ENCODE assay signal across 1 cellular context in the genomic region with DNA sequence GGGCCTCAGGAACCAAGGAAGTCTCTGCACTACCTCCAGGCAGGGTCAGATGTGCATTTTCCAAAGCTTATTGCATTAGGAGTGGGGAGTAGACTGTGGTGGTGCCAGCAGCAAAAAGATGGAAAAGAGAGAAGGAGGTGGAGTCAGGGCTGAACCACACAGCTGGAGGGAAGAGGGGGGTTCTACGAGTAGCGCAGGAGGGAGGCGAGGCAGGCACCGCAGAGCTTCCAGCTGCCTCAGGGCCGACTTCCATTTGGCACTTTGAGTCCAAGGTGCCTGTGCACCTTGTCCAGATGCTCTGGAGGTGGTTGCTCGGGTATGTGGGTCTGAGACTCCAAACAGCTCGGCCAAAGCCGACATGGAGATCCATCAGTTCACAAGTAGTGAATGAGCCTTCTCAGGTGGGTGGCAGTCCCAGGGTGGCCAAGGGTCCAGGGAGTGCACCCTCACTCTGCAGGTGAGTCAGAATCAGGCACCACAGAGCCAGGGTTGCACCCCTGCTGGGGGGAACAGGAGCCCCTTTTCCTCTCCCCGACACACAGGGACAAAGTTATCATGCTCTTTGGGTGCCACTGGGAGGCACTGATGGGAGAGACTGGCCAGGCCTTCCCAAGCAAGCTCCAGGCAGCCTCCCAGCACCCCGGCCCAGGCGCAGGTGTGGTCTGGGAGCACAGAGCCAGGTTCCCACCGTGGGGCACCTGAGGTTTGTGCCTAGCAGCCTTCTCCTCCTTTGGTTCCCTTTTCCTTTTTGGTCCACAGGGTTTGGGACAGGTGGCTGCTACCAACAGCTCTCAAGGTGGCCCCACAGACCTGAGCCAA.
TF ChIP-seq lines count a peak whose summit lies in the region.

No MANE protein-coding gene starts in this region.

TF ChIP-seq in GM23338, 12 proteins besides CTCF, POLR2A, EP300 and RAD21 (continued from another document):
- TF ChIP-seq, protein P1, sequence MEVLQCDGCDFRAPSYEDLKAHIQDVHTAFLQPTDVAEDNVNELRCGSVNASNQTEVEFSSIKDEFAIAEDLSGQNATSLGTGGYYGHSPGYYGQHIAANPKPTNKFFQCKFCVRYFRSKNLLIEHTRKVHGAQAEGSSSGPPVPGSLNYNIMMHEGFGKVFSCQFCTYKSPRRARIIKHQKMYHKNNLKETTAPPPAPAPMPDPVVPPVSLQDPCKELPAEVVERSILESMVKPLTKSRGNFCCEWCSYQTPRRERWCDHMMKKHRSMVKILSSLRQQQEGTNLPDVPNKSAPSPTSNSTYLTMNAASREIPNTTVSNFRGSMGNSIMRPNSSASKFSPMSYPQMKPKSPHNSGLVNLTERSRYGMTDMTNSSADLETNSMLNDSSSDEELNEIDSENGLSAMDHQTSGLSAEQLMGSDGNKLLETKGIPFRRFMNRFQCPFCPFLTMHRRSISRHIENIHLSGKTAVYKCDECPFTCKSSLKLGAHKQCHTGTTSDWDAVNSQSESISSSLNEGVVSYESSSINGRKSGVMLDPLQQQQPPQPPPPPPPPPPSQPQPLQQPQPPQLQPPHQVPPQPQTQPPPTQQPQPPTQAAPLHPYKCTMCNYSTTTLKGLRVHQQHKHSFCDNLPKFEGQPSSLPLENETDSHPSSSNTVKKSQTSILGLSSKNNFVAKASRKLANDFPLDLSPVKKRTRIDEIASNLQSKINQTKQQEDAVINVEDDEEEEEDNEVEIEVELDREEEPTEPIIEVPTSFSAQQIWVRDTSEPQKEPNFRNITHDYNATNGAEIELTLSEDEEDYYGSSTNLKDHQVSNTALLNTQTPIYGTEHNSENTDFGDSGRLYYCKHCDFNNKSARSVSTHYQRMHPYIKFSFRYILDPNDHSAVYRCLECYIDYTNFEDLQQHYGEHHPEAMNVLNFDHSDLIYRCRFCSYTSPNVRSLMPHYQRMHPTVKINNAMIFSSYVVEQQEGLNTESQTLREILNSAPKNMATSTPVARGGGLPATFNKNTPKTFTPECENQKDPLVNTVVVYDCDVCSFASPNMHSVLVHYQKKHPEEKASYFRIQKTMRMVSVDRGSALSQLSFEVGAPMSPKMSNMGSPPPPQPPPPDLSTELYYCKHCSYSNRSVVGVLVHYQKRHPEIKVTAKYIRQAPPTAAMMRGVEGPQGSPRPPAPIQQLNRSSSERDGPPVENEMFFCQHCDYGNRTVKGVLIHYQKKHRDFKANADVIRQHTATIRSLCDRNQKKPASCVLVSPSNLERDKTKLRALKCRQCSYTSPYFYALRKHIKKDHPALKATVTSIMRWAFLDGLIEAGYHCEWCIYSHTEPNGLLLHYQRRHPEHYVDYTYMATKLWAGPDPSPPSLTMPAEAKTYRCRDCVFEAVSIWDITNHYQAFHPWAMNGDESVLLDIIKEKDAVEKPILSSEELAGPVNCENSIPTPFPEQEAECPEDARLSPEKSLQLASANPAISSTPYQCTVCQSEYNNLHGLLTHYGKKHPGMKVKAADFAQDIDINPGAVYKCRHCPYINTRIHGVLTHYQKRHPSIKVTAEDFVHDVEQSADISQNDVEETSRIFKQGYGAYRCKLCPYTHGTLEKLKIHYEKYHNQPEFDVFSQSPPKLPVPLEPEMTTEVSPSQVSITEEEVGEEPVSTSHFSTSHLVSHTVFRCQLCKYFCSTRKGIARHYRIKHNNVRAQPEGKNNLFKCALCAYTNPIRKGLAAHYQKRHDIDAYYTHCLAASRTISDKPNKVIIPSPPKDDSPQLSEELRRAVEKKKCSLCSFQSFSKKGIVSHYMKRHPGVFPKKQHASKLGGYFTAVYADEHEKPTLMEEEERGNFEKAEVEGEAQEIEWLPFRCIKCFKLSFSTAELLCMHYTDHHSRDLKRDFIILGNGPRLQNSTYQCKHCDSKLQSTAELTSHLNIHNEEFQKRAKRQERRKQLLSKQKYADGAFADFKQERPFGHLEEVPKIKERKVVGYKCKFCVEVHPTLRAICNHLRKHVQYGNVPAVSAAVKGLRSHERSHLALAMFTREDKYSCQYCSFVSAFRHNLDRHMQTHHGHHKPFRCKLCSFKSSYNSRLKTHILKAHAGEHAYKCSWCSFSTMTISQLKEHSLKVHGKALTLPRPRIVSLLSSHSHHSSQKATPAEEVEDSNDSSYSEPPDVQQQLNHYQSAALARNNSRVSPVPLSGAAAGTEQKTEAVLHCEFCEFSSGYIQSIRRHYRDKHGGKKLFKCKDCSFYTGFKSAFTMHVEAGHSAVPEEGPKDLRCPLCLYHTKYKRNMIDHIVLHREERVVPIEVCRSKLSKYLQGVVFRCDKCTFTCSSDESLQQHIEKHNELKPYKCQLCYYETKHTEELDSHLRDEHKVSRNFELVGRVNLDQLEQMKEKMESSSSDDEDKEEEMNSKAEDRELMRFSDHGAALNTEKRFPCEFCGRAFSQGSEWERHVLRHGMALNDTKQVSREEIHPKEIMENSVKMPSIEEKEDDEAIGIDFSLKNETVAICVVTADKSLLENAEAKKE (CRISPR knock-in tag; IDR thresholded peaks at IDR 0.05): no peak
- TF ChIP-seq ZNF331 (CRISPR knock-in tag; IDR thresholded peaks at IDR 0.05; ENCODE audit: low read depth): no peak
- TF ChIP-seq, protein P2, sequence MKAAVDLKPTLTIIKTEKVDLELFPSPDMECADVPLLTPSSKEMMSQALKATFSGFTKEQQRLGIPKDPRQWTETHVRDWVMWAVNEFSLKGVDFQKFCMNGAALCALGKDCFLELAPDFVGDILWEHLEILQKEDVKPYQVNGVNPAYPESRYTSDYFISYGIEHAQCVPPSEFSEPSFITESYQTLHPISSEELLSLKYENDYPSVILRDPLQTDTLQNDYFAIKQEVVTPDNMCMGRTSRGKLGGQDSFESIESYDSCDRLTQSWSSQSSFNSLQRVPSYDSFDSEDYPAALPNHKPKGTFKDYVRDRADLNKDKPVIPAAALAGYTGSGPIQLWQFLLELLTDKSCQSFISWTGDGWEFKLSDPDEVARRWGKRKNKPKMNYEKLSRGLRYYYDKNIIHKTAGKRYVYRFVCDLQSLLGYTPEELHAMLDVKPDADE (IDR thresholded peaks at IDR 0.05): no peak
- TF ChIP-seq STAT1 (IDR thresholded peaks at IDR 0.05; ENCODE audit: unreplicated experiment): no peak
- TF ChIP-seq, protein P3, sequence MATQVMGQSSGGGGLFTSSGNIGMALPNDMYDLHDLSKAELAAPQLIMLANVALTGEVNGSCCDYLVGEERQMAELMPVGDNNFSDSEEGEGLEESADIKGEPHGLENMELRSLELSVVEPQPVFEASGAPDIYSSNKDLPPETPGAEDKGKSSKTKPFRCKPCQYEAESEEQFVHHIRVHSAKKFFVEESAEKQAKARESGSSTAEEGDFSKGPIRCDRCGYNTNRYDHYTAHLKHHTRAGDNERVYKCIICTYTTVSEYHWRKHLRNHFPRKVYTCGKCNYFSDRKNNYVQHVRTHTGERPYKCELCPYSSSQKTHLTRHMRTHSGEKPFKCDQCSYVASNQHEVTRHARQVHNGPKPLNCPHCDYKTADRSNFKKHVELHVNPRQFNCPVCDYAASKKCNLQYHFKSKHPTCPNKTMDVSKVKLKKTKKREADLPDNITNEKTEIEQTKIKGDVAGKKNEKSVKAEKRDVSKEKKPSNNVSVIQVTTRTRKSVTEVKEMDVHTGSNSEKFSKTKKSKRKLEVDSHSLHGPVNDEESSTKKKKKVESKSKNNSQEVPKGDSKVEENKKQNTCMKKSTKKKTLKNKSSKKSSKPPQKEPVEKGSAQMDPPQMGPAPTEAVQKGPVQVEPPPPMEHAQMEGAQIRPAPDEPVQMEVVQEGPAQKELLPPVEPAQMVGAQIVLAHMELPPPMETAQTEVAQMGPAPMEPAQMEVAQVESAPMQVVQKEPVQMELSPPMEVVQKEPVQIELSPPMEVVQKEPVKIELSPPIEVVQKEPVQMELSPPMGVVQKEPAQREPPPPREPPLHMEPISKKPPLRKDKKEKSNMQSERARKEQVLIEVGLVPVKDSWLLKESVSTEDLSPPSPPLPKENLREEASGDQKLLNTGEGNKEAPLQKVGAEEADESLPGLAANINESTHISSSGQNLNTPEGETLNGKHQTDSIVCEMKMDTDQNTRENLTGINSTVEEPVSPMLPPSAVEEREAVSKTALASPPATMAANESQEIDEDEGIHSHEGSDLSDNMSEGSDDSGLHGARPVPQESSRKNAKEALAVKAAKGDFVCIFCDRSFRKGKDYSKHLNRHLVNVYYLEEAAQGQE (IDR thresholded peaks at IDR 0.05; ENCODE audit: unreplicated experiment): no peak
- TF ChIP-seq CREB1 (CRISPR knock-in tag; IDR thresholded peaks at IDR 0.05; ENCODE audit: low read depth): no peak
- no peak for TF ChIP-seq EZH2phosphoT487 (IDR thresholded peaks at IDR 0.05; ENCODE audit: unreplicated experiment)
- no peak for TF ChIP-seq JUNB (IDR thresholded peaks at IDR 0.05; ENCODE audit: unreplicated experiment)
TF ChIP-seq in GM23338: peak in this region for 0.
